In the genomic region with DNA sequence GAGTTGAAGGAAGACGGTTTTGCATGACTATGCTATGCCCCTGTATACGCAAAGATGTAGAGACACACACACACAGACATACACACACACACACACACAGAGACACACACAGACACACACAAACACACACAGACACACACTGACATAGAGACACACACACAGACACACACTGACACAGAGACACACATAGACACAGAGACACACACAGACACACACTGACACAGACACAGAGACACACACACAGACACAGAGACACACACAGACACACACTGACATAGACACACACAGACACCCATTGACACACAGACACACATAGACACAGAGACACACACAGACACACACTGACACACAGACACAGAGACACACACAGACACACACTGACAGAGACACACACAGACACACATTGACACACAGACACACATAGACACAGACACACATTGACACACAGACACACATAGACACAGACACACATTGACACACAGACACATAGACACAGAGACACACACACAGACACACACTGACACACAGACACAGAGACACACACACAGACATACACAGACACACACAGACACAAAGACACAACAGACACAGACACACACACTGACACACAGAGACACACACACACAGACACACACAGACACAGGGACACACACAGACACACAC, we compare ENCODE assay signal across 28 cellular contexts.
DNase-seq lines count a peak whose midpoint lies in the region; ATAC-seq, FAIRE-seq and TF ChIP-seq lines count a peak whose summit lies in the region.
"Had no signal": no experiment of that assay in that cellular context is flagged by ENCODE, and none has a peak within 500 bp of the region (broad histone marks: within the 10 kb centered on the region; RNA-seq: fewer than 3 reads in every experiment).

No MANE protein-coding gene starts in this region.

- H4K91ac ChIP-seq in IMR-90 (ENCODE audit: insufficient read depth, low read depth, low read length), result no peak overlapping the region
- H4K91ac ChIP-seq in H1 (replicated peaks; ENCODE audit: insufficient read length, low read length), result no peak overlapping the region

- H3K36me3 Mint-ChIP-seq in CD8-positive, alpha-beta memory T cell, result peaks cover 0 to 1% (median 0%) of the 10 kb centered on the region in 3 donors
- no peaks in the 10 kb centered on the region for H3K36me3 Mint-ChIP-seq in natural killer cell treated with Interleukin-12 subunit alpha and Interleukin-12 subunit beta and Interleukin-15 and Interleukin-18, amount 100 ng/mL, for 72 hours
- H3K36me3 Mint-ChIP-seq: natural killer cell had no signal

- H3K4ac ChIP-seq in IMR-90 (ENCODE audit: low read depth, low read length) (no peak overlapping the region), H1 (replicated peaks; ENCODE audit: insufficient read length, low read depth, low read length) (no peak overlapping the region)

- H2AFZ ChIP-seq in IMR-90 (replicated peaks; ENCODE audit: low read length, poor library complexity) (no peak overlapping the region), H1 (ENCODE audit: low read length) (no peak overlapping the region)

- H4K8ac ChIP-seq in IMR-90 (ENCODE audit: low read depth in 2 of 2, low read length in 2 of 2) (no peak overlapping the region), H1 (ENCODE audit: extremely low read depth, insufficient read depth, low read length) (0 out of 2 replicates have a peak overlapping the region, but pooled peaks have one; percentile 35)

- peaks cover 24 to 45% (median 27%) of the 10 kb centered on the region in 3 donors for H3K4me1 Mint-ChIP-seq in CD8-positive, alpha-beta memory T cell
- H3K4me1 Mint-ChIP-seq in natural killer cell treated with Interleukin-12 subunit alpha and Interleukin-12 subunit beta and Interleukin-15 and Interleukin-18, amount 100 ng/mL, for 72 hours (ENCODE audit: low read depth in 2 of 2), result peaks cover 7 to 12% of the 10 kb centered on the region in 2 donors

- H3K79me2 ChIP-seq in H1 (ENCODE audit: control insufficient read depth in 1 of 2, insufficient read depth in 2 of 2, low read length in 2 of 2), result peaks cover 0 to 7% of the 10 kb centered on the region in 2 experiments; a peak in 2 of 4 replicates

- no CpG with 5 or more reads among the region's 2 CpGs for WGBS in IMR-90 (ENCODE audit: extremely low coverage in 2 of 2, insufficient read length in 1 of 2), 2 experiments
- WGBS in H1 (ENCODE audit: extremely low coverage in 1 of 2, insufficient coverage in 1 of 2, insufficient read length in 1 of 2, insufficient replicate concordance in 2 of 2, low coverage in 1 of 2, low lambda C conversion rate in 2 of 2, missing lambda C conversion rate in 1 of 2), 2 experiments, result 71% methylated on average over 2 of the region's 2 CpGs; no CpG with 5 or more reads in 1 of the 2 experiments
- 76% methylated on average over 2 of the region's 2 CpGs for WGBS in thyroid gland, 2 donors

- H3K27ac ChIP-seq in CD8-positive, alpha-beta memory T cell (ENCODE audit: low read depth, low read length), result peak overlapping the region; percentile 10
- H3K27ac ChIP-seq in IMR-90 (ENCODE audit: insufficient read depth, low read length) (no peak overlapping the region), H1 (ENCODE audit: low read depth, low read length) (no peak overlapping the region), thyroid gland (peak overlapping the region; percentile 26 to 58 (median 36))
- H3K27ac ChIP-seq: adrenal gland, brain microvascular endothelial cell, pancreas, tibial artery had no signal

- H3K23me2 ChIP-seq in H1 (ENCODE audit: low read depth, low read length), result peaks cover 16% of the 10 kb centered on the region

- CTCF ChIA-PET in CD8-positive, alpha-beta memory T cell (lab: Charles Lee), result interaction anchor here (0.9 to 4.5 kb wide), 2 partner anchors 37 to 120 kb away, joined by 4 to 29 read pairs; no protein-coding TSS in a partner anchor
- CTCF ChIA-PET in IMR-90 (lab: Yijun Ruan, JAX) (no interaction called here), H1 (lab: Charles Lee; ENCODE audit: partially characterized antibody) (interaction anchor here (0.6 kb wide), 1 partner anchor 593 kb away, joined by 3 read pairs; no protein-coding TSS in a partner anchor)

- H3K9me1 ChIP-seq in IMR-90 (ENCODE audit: insufficient read depth, low read length), result peaks cover 16% of the 10 kb centered on the region; the same call in 1 of the 2 replicates

- TF ChIP-seq CTCF in IMR-90 (conservative IDR thresholded peaks at IDR 0.05; ENCODE audit: low read depth, low read length) (no peak), H1 (IDR thresholded peaks at IDR 0.05; ENCODE audit: control extremely low read depth in 1 of 3, insufficient read depth in 1 of 3, low read depth in 1 of 3, low read length in 3 of 3) (no peak), thyroid gland (IDR thresholded peaks at IDR 0.05) (no peak)

- H2BK120ac ChIP-seq in IMR-90 (ENCODE audit: low read depth, low read length) (no peak overlapping the region), H1 (replicated peaks; ENCODE audit: low read depth, low read length) (no peak overlapping the region)

- TF ChIP-seq EP300 in H1 (IDR thresholded peaks at IDR 0.05; ENCODE audit: borderline replicate concordance in 1 of 2, low read depth in 2 of 2, low read length in 2 of 2), result no peak

- H2BK20ac ChIP-seq in IMR-90 (ENCODE audit: low read depth, low read length) (no peak overlapping the region), H1 (ENCODE audit: low read length) (no peak overlapping the region)

- H3K4me3 Mint-ChIP-seq in CD8-positive, alpha-beta memory T cell, result no peak overlapping the region
- H3K4me3 Mint-ChIP-seq in natural killer cell treated with Interleukin-12 subunit alpha and Interleukin-12 subunit beta and Interleukin-15 and Interleukin-18, amount 100 ng/mL, for 72 hours, result no peak overlapping the region
- H3K4me3 Mint-ChIP-seq: natural killer cell had no signal

- DNase-seq in CD8-positive, alpha-beta memory T cell, result no peak
- DNase-seq in IMR-90 (no peak), H1 (ENCODE audit: low read depth in 1 of 2, low spot score in 2 of 2) (no peak), thyroid gland (no peak), DMS 273 (lab: John Stamatoyannopoulos, UW; ENCODE audit: unreplicated experiment) (no peak), GF-D8 (lab: John Stamatoyannopoulos, UW) (no peak)
- DNase-seq in activated CD4-positive, CD25-positive, alpha-beta regulatory T cell treated with anti-CD3 and anti-CD28 coated beads, Interleukin-2, amount 50 U/mL, for 72 hours, result no peak
- DNase-seq in natural killer cell treated with Interleukin-12 subunit alpha and Interleukin-12 subunit beta and Interleukin-15 and Interleukin-18, amount 100 ng/mL, for 72 hours (ENCODE audit: low spot score), result no peak
- DNase-seq: activated CD4-positive, alpha-beta T cell treated with anti-CD3 and anti-CD28 coated beads for 48 hours; activated naive CD4-positive, alpha-beta T cell treated with Interleukin-2 at 50 U/mL for 16 hours; activated T-cell treated with anti-CD3 and anti-CD28 coated beads, Interleukin-2, amount 50 U/mL, for 48 hours; adrenal gland; brain microvascular endothelial cell; Caco-2; effector CD8-positive, alpha-beta T cell; EL; foreskin fibroblast; heart right ventricle; left cardiac atrium; mesendoderm; natural killer cell; NCI-H1694; NCI-H526; pancreas; SK-N-SH; stimulated activated CD4-positive, alpha-beta T cell treated with anti-CD3 and anti-CD28 coated beads, Interleukin-12 subunit alpha, Interleukin-12 subunit beta, amount 100 ng/mL, for 4 hours; stimulated activated CD4-positive, alpha-beta T cell treated with anti-CD3 and anti-CD28 coated beads, Interleukin-4, amount 100 ng/mL, for 24 hours; tibial artery had no signal

- peak overlapping the region; percentile 86 for H2BK5ac ChIP-seq in IMR-90 (ENCODE audit: low read depth, low read length, poor library complexity, severe bottlenecking)
- peak overlapping the region; percentile 53 for H2BK5ac ChIP-seq in H1 (ENCODE audit: low read depth, low read length)

- no peaks in the 10 kb centered on the region for H3K9me3 Mint-ChIP-seq in CD8-positive, alpha-beta memory T cell
- no peaks in the 10 kb centered on the region for H3K9me3 Mint-ChIP-seq in natural killer cell treated with Interleukin-12 subunit alpha and Interleukin-12 subunit beta and Interleukin-15 and Interleukin-18, amount 100 ng/mL, for 72 hours
- H3K9me3 Mint-ChIP-seq: natural killer cell had no signal

- peaks cover 59% of the 10 kb centered on the region for H3K4me1 ChIP-seq in CD8-positive, alpha-beta memory T cell (ENCODE audit: insufficient read depth, low read length)
- H3K4me1 ChIP-seq in IMR-90 (ENCODE audit: control insufficient read depth, insufficient read depth, low read length) (no peaks in the 10 kb centered on the region), H1 (replicated peaks in 1 of 4; ENCODE audit: control insufficient read depth in 3 of 4, insufficient read depth in 4 of 4, low read length in 3 of 4) (no peaks in the 10 kb centered on the region; a peak in 1 of 7 replicates), thyroid gland (peaks cover 60 to 71% of the 10 kb centered on the region in 2 donors)
- H3K4me1 ChIP-seq: adrenal gland, Caco-2, pancreas had no signal

- H3K79me1 ChIP-seq in IMR-90 (ENCODE audit: low read depth in 1 of 2, low read length in 2 of 2) (peaks cover 0 to 5% of the 10 kb centered on the region in 2 experiments; a peak in 1 of 4 replicates), H1 (ENCODE audit: low read depth, low read length) (peaks cover 4% of the 10 kb centered on the region)

- TF ChIP-seq POLR2A in IMR-90 (IDR thresholded peaks at IDR 0.05; ENCODE audit: low read depth, low read length), result no peak
- TF ChIP-seq POLR2A in H1 (IDR thresholded peaks at IDR 0.05; ENCODE audit: control extremely low read depth in 1 of 2, low read depth in 2 of 2, low read length in 2 of 2), result no peak
- no peak for TF ChIP-seq POLR2A in thyroid gland (IDR thresholded peaks at IDR 0.05)

- intact Hi-C loops in IMR-90 (cut with micrococcal nuclease) (no loop called here), thyroid gland (cut with DNase I) (no loop called here)

- H3K4me3 ChIP-seq in CD8-positive, alpha-beta memory T cell (ENCODE audit: low read length), result peak overlapping the region; percentile 87
- H3K4me3 ChIP-seq in IMR-90 (ENCODE audit: insufficient read depth, low read depth, low read length), result no peak overlapping the region
- no peak overlapping the region for H3K4me3 ChIP-seq in H1 (ENCODE audit: extremely low read depth in 1 of 4, insufficient read depth in 2 of 4, low read depth in 3 of 4, low read length in 4 of 4)
- H3K4me3 ChIP-seq in thyroid gland (replicated peaks in 1 of 3), result no peak overlapping the region
- H3K4me3 ChIP-seq: adrenal gland, pancreas, tibial artery had no signal

- TF ChIP-seq RAD21 in IMR-90 (IDR thresholded peaks at IDR 0.05; ENCODE audit: low read length), result no peak
- TF ChIP-seq RAD21 in H1 (IDR thresholded peaks at IDR 0.05 in 1 of 2, conservative IDR thresholded peaks at IDR 0.05 in 1 of 2; ENCODE audit: low read depth in 2 of 2, low read length in 2 of 2), result no peak

- no TSS peak for BruUV-seq in IMR-90 (replicated peaks; lab: Mats Ljungman, UMichigan)

- no peaks in the 10 kb centered on the region for H3K27me3 Mint-ChIP-seq in CD8-positive, alpha-beta memory T cell
- H3K27me3 Mint-ChIP-seq in natural killer cell treated with Interleukin-12 subunit alpha and Interleukin-12 subunit beta and Interleukin-15 and Interleukin-18, amount 100 ng/mL, for 72 hours, result no peaks in the 10 kb centered on the region

- dilution Hi-C loops in IMR-90 (cut with HindIII; ENCODE audit: low sequenced_read_pairs, unreplicated experiment), result no loop called here

- H3K14ac ChIP-seq in IMR-90 (replicated peaks; ENCODE audit: low read depth, low read length), result peak overlapping the region; percentile 63
- no peak overlapping the region for H3K14ac ChIP-seq in H1 (ENCODE audit: insufficient read length)

- 0 out of 2 replicates have a peak overlapping the region, but pooled peaks have one; percentile 24 for H3K23ac ChIP-seq in IMR-90 (ENCODE audit: low read depth, low read length)
- no peak overlapping the region for H3K23ac ChIP-seq in H1 (ENCODE audit: insufficient read length)

- H3K9ac ChIP-seq in IMR-90 (ENCODE audit: low read depth, low read length), result no peak overlapping the region
- H3K9ac ChIP-seq in H1 (replicated peaks in 1 of 4; ENCODE audit: extremely low read depth in 1 of 4, low read depth in 3 of 4, low read length in 3 of 4), result 0 out of 7 replicates have a peak overlapping the region, but pooled peaks of 1 of the 4 experiments have one; percentile 18
- H3K9ac ChIP-seq: SK-N-SH had no signal

- no peaks in the 10 kb centered on the region for H3K9me3 ChIP-seq in CD8-positive, alpha-beta memory T cell (ENCODE audit: low read length)
- H3K9me3 ChIP-seq in IMR-90 (ENCODE audit: control insufficient read depth, insufficient read depth, low read length), result no peaks in the 10 kb centered on the region
- no peaks in the 10 kb centered on the region for H3K9me3 ChIP-seq in H1 (ENCODE audit: insufficient read depth in 2 of 2, low read depth in 1 of 2, low read length in 1 of 2)
- H3K9me3 ChIP-seq in thyroid gland, result no peaks in the 10 kb centered on the region
- H3K9me3 ChIP-seq: adrenal gland, Caco-2, pancreas, SK-N-SH, tibial artery had no signal

- ATAC-seq in IMR-90 (ENCODE audit: low read depth), result no peak
- no peak for ATAC-seq in natural killer cell treated with Interleukin-12 subunit alpha and Interleukin-12 subunit beta and Interleukin-15 and Interleukin-18, amount 100 ng/mL, for 72 hours
- ATAC-seq: heart right ventricle, pancreas had no signal

- H2AK9ac ChIP-seq in IMR-90 (replicated peaks; ENCODE audit: low read depth, low read length, poor library complexity), result no peak overlapping the region

- POLR2A ChIA-PET in CD8-positive, alpha-beta memory T cell (lab: Charles Lee), result interaction anchor here (0.7 to 3.0 kb wide), 4 partner anchors 13 to 121 kb away, joined by 4 to 14 read pairs (median 9); partner anchors contain the start of gene BCL2
- POLR2A ChIA-PET in IMR-90 (lab: Charles Lee; ENCODE audit: unreplicated experiment), result no interaction called here
- POLR2A ChIA-PET in H1 (lab: Charles Lee; ENCODE audit: partially characterized antibody), result no interaction called here

- peak overlapping the region; percentile 1 for H2BK12ac ChIP-seq in H1 (ENCODE audit: low read depth, low read length)

- H4K5ac ChIP-seq in IMR-90 (ENCODE audit: low read depth, low read length), result no peak overlapping the region
- H4K5ac ChIP-seq in H1 (ENCODE audit: insufficient read length, low read depth, low read length), result no peak overlapping the region

- no peaks in the 10 kb centered on the region for H3K36me3 ChIP-seq in CD8-positive, alpha-beta memory T cell (ENCODE audit: insufficient read depth, low read length)
- H3K36me3 ChIP-seq in IMR-90 (ENCODE audit: control insufficient read depth, insufficient read depth, low read length) (no peaks in the 10 kb centered on the region), H1 (ENCODE audit: control insufficient read depth in 2 of 4, insufficient read depth in 4 of 4, low read length in 3 of 4) (no peaks in the 10 kb centered on the region; a peak in 2 of 8 replicates), thyroid gland (no peaks in the 10 kb centered on the region)
- H3K36me3 ChIP-seq: adrenal gland, brain microvascular endothelial cell, heart right ventricle, pancreas, tibial artery had no signal

- H3K4me2 ChIP-seq in IMR-90 (ENCODE audit: low read depth, low read length), result no peak overlapping the region
- H3K4me2 ChIP-seq in H1 (ENCODE audit: insufficient read depth in 1 of 2, low read depth in 2 of 2, low read length in 2 of 2), result no peak overlapping the region; a peak in 1 of 4 replicates
- H3K4me2 ChIP-seq: SK-N-SH had no signal

- H3K18ac ChIP-seq in IMR-90 (ENCODE audit: low read depth, low read length) (no peak overlapping the region), H1 (ENCODE audit: extremely low read depth, low read length) (no peak overlapping the region)

- H4K20me1 ChIP-seq in IMR-90 (ENCODE audit: insufficient read depth, low read length) (0 out of 2 replicates have a peak, but pooled peaks cover 6% of the 10 kb centered on the region), H1 (replicated peaks in 1 of 2; ENCODE audit: control insufficient read depth in 1 of 2, insufficient read depth in 2 of 2, low read length in 2 of 2) (peaks cover 0 to 12% of the 10 kb centered on the region in 2 experiments)

- no peak overlapping the region for H3K27ac Mint-ChIP-seq in CD8-positive, alpha-beta memory T cell
- no peak overlapping the region for H3K27ac Mint-ChIP-seq in natural killer cell treated with Interleukin-12 subunit alpha and Interleukin-12 subunit beta and Interleukin-15 and Interleukin-18, amount 100 ng/mL, for 72 hours
- H3K27ac Mint-ChIP-seq: natural killer cell had no signal

- H2BK15ac ChIP-seq in IMR-90 (ENCODE audit: low read depth, low read length) (no peak overlapping the region), H1 (ENCODE audit: low read length) (peak overlapping the region; percentile 47; the same call in 1 of the 2 replicates)

- H3K27me3 ChIP-seq in CD8-positive, alpha-beta memory T cell (ENCODE audit: insufficient read depth, low read length, poor library complexity, severe bottlenecking), result no peaks in the 10 kb centered on the region
- H3K27me3 ChIP-seq in IMR-90 (ENCODE audit: control insufficient read depth, insufficient read depth, low read length) (no peaks in the 10 kb centered on the region), H1 (replicated peaks in 1 of 4; ENCODE audit: control insufficient read depth in 3 of 4, extremely low read depth in 1 of 4, insufficient read depth in 3 of 4, low read length in 3 of 4) (no peaks in the 10 kb centered on the region), thyroid gland (no peaks in the 10 kb centered on the region)
- H3K27me3 ChIP-seq: adrenal gland, brain microvascular endothelial cell, heart right ventricle, pancreas, tibial artery had no signal

- H2AK5ac ChIP-seq in IMR-90 (ENCODE audit: low read depth, low read length), result peak overlapping the region; percentile 59; the same call in 1 of the 2 replicates
- H2AK5ac ChIP-seq in H1 (ENCODE audit: low read depth, low read length), result peak overlapping the region; percentile 84

- H3K56ac ChIP-seq in IMR-90 (ENCODE audit: extremely low read depth, insufficient read depth, low read length) (no peak overlapping the region), H1 (replicated peaks; ENCODE audit: insufficient read length, low read depth, low read length) (peak overlapping the region; percentile 71)

- no peak for FAIRE-seq in H1 (lab: Jason Lieb, UNC)
- FAIRE-seq: pancreas had no signal

- in situ Hi-C loops in IMR-90 (cut with MboI; ENCODE audit: low sequenced_read_pairs), result no loop called here

Comparison
In these comparisons a context has a peak if more than half of its experiments do, and no peak if none do; other contexts are left out.
1. H3K27ac ChIP-seq: peak in CD8-positive, alpha-beta memory T cell (single experiment) and thyroid gland (3 of 3); none in IMR-90 (single experiment) and H1 (single experiment).